ENCODE assay signal across 8 cellular contexts in the genomic region with DNA sequence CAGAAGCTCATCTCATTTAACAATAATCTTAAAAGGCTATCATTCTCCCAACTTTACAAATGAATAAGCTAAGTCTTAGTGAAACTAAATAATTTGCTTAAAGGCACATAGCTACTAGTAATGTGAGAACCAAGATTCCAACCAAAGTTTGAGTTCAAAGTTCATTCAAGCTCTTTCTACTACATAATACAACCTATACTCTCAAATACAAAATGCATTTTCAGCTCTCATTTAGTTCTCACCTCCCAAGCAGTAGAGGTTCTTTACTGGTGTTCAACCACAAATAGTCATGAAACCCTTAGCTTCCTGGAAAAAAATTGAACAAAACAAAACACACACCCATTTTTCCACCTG. TPM values are rescaled to one million over a fixed set of nuclear protein-coding genes. Genes with fewer than 3 reads are reported as not detected.
DNase-seq lines count a peak whose midpoint lies in the region; ATAC-seq and FAIRE-seq lines count a peak whose summit lies in the region.
"Had no signal": no experiment of that assay in that cellular context is flagged by ENCODE, and none has a peak within 500 bp of the region (broad histone marks: within the 10 kb centered on the region; RNA-seq: fewer than 3 reads in every experiment).

No MANE protein-coding gene starts in this region.

- ATAC-seq in GM18867 (IDR thresholded peaks at IDR 0.05; ENCODE audit: unreplicated experiment), result peak; percentile 50
- peak; percentile 31 for ATAC-seq in GM21576 (IDR thresholded peaks at IDR 0.05; ENCODE audit: unreplicated experiment)
- ATAC-seq in HG03280 (IDR thresholded peaks at IDR 0.05; ENCODE audit: unreplicated experiment), result peak; percentile 41

- H3K27me3 ChIP-seq in mucosa of rectum (ENCODE audit: control insufficient read depth in 2 of 2, insufficient read depth in 2 of 2, low read length in 2 of 2) (no peaks in the 10 kb centered on the region), small intestine (ENCODE audit: control insufficient read depth in 2 of 2, insufficient read depth in 2 of 2, low read length in 2 of 2) (no peaks in the 10 kb centered on the region)

- peaks cover 0 to 2% of the 10 kb centered on the region in 2 donors for H3K4me1 ChIP-seq in mucosa of rectum (ENCODE audit: control insufficient read depth in 2 of 2, insufficient read depth in 2 of 2, low read length in 2 of 2)
- peaks cover 0 to 4% of the 10 kb centered on the region in 2 donors for H3K4me1 ChIP-seq in small intestine (ENCODE audit: control insufficient read depth in 2 of 2, insufficient read depth in 1 of 2, low read depth in 1 of 2, low read length in 1 of 2)

- no peak for FAIRE-seq in small intestine (lab: Jason Lieb, UNC)
- FAIRE-seq: RCC 7860 had no signal

- H3K36me3 ChIP-seq in mucosa of rectum (ENCODE audit: control insufficient read depth in 2 of 2, insufficient read depth in 2 of 2, low read length in 2 of 2) (no peaks in the 10 kb centered on the region), small intestine (ENCODE audit: control insufficient read depth in 2 of 2, insufficient read depth in 2 of 2, low read length in 2 of 2) (no peaks in the 10 kb centered on the region)

- H3K9ac ChIP-seq in mucosa of rectum (ENCODE audit: low read depth in 1 of 2, low read length in 2 of 2), result no peak overlapping the region

- H3K4me3 ChIP-seq in mucosa of rectum (ENCODE audit: low read length in 2 of 2), result no peak overlapping the region
- no peak overlapping the region for H3K4me3 ChIP-seq in small intestine (ENCODE audit: low read depth in 1 of 2, low read length in 2 of 2)

- no peak for DNase-seq in SHP77 (lab: John Stamatoyannopoulos, UW)
- no peak for DNase-seq in KBM-7
- DNase-seq in small intestine, result no peak

- in situ Hi-C loops in KBM-7 (cut with MboI; ENCODE audit: low pct_unique_long_range_greater_than_20kb, low sequenced_read_pairs), result no loop called here

- H3K9me3 ChIP-seq in mucosa of rectum (ENCODE audit: control insufficient read depth in 2 of 2, low read length in 2 of 2) (no peaks in the 10 kb centered on the region), small intestine (ENCODE audit: control insufficient read depth, low read depth) (no peaks in the 10 kb centered on the region)

- H3K27ac ChIP-seq in mucosa of rectum (ENCODE audit: low read depth in 2 of 2, low read length in 2 of 2), result peak overlapping the region; percentile 55 to 65
- peak overlapping the region in 1 of 2 donors; percentile 61 for H3K27ac ChIP-seq in small intestine (ENCODE audit: low read depth in 1 of 2, low read length in 1 of 2)

RNA-seq across cellular contexts. Expression of gene DDHD1, which starts 43.5 kb away (rescaled TPM):
- 1 to 10 TPM in 1 of 3 donors, under 1 TPM in 2; 0.54 to 2.5 (median 0.67) TPM for polyA plus RNA-seq in small intestine
